Comparison of ENCODE assay signal across 9 cellular contexts in genomic region chr11:130916910-130917309, GRCh38. TPM values are rescaled to one million over a fixed set of nuclear protein-coding genes. Genes with fewer than 3 reads are reported as not detected.
DNase-seq lines count a peak whose midpoint lies in the region; ATAC-seq and TF ChIP-seq lines count a peak whose summit lies in the region.
"Had no signal": no experiment of that assay in that cellular context is flagged by ENCODE, and none has a peak within 500 bp of the region (broad histone marks: within the 10 kb centered on the region; RNA-seq: fewer than 3 reads in every experiment).

No MANE protein-coding gene starts in this region.

- POLR2A ChIA-PET in Caco-2 (lab: Charles Lee) = interaction anchor here (0.6 kb wide), 1 partner anchor 574 kb away, joined by 3 read pairs; no protein-coding TSS in a partner anchor

- peaks cover 25% of the 10 kb centered on the region for H3K79me2 ChIP-seq in OCI-LY3 (ENCODE audit: low read length)

- no peaks in the 10 kb centered on the region for H4K20me1 ChIP-seq in OCI-LY3 (ENCODE audit: insufficient read depth, low read length)

- H3K4me2 ChIP-seq in OCI-LY3 (ENCODE audit: low read length) = peak overlapping the region; percentile 91

- CTCF ChIA-PET in Caco-2 (lab: Charles Lee) = interaction anchor here (0.6 to 1.8 kb wide), 14 partner anchors 8 to 486 kb away, joined by 3 to 16 read pairs (median 4); no protein-coding TSS in a partner anchor

- TF ChIP-seq CTCF in Caco-2 (IDR thresholded peaks at IDR 0.05; ENCODE audit: insufficient read depth in 1 of 2, low read depth in 1 of 2, low read length in 1 of 2, severe bottlenecking in 1 of 2, unreplicated experiment in 1 of 2) = no peak
- no peak for TF ChIP-seq CTCF in OCI-LY3 (IDR thresholded peaks at IDR 0.05; ENCODE audit: low read depth, low read length)
- TF ChIP-seq CTCF in osteocyte (IDR thresholded peaks at IDR 0.05) = no peak

- ATAC-seq in GM18861 (IDR thresholded peaks at IDR 0.05; ENCODE audit: unreplicated experiment) = no peak
- no peak for ATAC-seq in activated CD4-positive, CD25-positive, alpha-beta regulatory T cell treated with anti-CD3 and anti-CD28 coated beads, Interleukin-2, amount 50 U/mL, for 24 hours

- H3K4me3 Mint-ChIP-seq in Caco-2 (ENCODE audit: unreplicated experiment) (peak overlapping the region; percentile 77), osteocyte (ENCODE audit: unreplicated experiment) (peak overlapping the region; percentile 79)

- H3K36me3 ChIP-seq in Caco-2 (ENCODE audit: control insufficient read depth, insufficient read depth, low read length) (0 out of 2 replicates have a peak, but pooled peaks cover 1% of the 10 kb centered on the region), OCI-LY3 (replicated peaks; ENCODE audit: low read depth, low read length) (peaks cover 7% of the 10 kb centered on the region), endocrine pancreas (ENCODE audit: control insufficient read depth, insufficient read depth, low read length) (no peaks in the 10 kb centered on the region)
- H3K36me3 ChIP-seq: HAP-1 had no signal

- no peak for DNase-seq in Caco-2
- DNase-seq in osteocyte (ENCODE audit: extremely low spot score, unreplicated experiment) = no peak
- no peak for DNase-seq in NOMO-1 (lab: John Stamatoyannopoulos, UW; ENCODE audit: unreplicated experiment in 2 of 2)
- DNase-seq in stimulated activated CD4-positive, alpha-beta T cell treated with anti-CD3 and anti-CD28 coated beads, Interleukin-2, amount 100 ng/mL, for 24 hours = no peak

- H3K27ac Mint-ChIP-seq in Caco-2 (ENCODE audit: unreplicated experiment) (no peak overlapping the region), osteocyte (ENCODE audit: unreplicated experiment) (peak overlapping the region; percentile 81)

- H2AFZ ChIP-seq in OCI-LY3 (ENCODE audit: low read depth, low read length) = peak overlapping the region; percentile 97

- intact Hi-C loops in Caco-2 (cut with micrococcal nuclease; ENCODE audit: unreplicated experiment) = no loop called here

- no TSS peak for BruUV-seq in Caco-2 (replicated peaks; lab: Mats Ljungman, UMichigan)

- H3K4me1 ChIP-seq in Caco-2 (peaks cover 5% of the 10 kb centered on the region; the same call in 1 of the 2 replicates), OCI-LY3 (ENCODE audit: low read length) (peaks cover 10% of the 10 kb centered on the region), endocrine pancreas (ENCODE audit: control insufficient read depth, insufficient read depth, low read length) (no peaks in the 10 kb centered on the region)

- no peak overlapping the region for H3K27ac ChIP-seq in OCI-LY3 (ENCODE audit: low read length)

- H3K27me3 Mint-ChIP-seq in Caco-2 (ENCODE audit: insufficient read depth, unreplicated experiment) = peaks cover 17% of the 10 kb centered on the region
- peaks cover 28% of the 10 kb centered on the region for H3K27me3 Mint-ChIP-seq in osteocyte (ENCODE audit: unreplicated experiment)

- H3K4me1 Mint-ChIP-seq in Caco-2 (ENCODE audit: low read depth, unreplicated experiment) = peaks cover 7% of the 10 kb centered on the region
- H3K4me1 Mint-ChIP-seq in osteocyte (ENCODE audit: unreplicated experiment) = peaks cover 20% of the 10 kb centered on the region

- H3K27me3 ChIP-seq in Caco-2 (replicated peaks; ENCODE audit: control insufficient read depth, insufficient read depth, low read length) (peaks cover 1% of the 10 kb centered on the region; the same call in 1 of the 2 replicates), OCI-LY3 (ENCODE audit: low read depth, low read length) (peaks cover 7% of the 10 kb centered on the region; the same call in 1 of the 2 replicates), endocrine pancreas (ENCODE audit: control insufficient read depth, insufficient read depth, low read length) (no peaks in the 10 kb centered on the region)

- H3K9me3 ChIP-seq in Caco-2 (no peaks in the 10 kb centered on the region), OCI-LY3 (ENCODE audit: insufficient read depth, low read length) (no peaks in the 10 kb centered on the region), endocrine pancreas (ENCODE audit: control insufficient read depth, low read length) (no peaks in the 10 kb centered on the region)
- H3K9me3 ChIP-seq: HAP-1 had no signal

- H3K9me3 Mint-ChIP-seq in Caco-2 (ENCODE audit: unreplicated experiment) (no peaks in the 10 kb centered on the region), osteocyte (ENCODE audit: unreplicated experiment) (no peaks in the 10 kb centered on the region)

- peaks cover 7% of the 10 kb centered on the region for H3K36me3 Mint-ChIP-seq in Caco-2 (ENCODE audit: insufficient read depth, unreplicated experiment)
- H3K36me3 Mint-ChIP-seq in osteocyte (ENCODE audit: unreplicated experiment) = peaks cover 11% of the 10 kb centered on the region

- H3K4me3 ChIP-seq in Caco-2 (ENCODE audit: low read depth, low read length) (peak overlapping the region; percentile 91), OCI-LY3 (ENCODE audit: low read length) (peak overlapping the region; percentile 98), endocrine pancreas (ENCODE audit: control insufficient read depth, insufficient read depth, low read length) (peak overlapping the region; percentile 15)

- H3K9ac ChIP-seq in OCI-LY3 (ENCODE audit: low read length) (peak overlapping the region; percentile 57), endocrine pancreas (ENCODE audit: control insufficient read depth, insufficient read depth, low read length) (peak overlapping the region; percentile 58)

RNA-seq across cellular contexts. Expression of gene SNX19, which starts 0.6 kb away (rescaled TPM):
- total RNA-seq in Caco-2 (2022) (79.8 and 82.4 TPM in 2 replicates), osteocyte (68.4 and 71.1 TPM in 2 replicates)

Comparison
In these comparisons a context has a peak if more than half of its experiments do, and no peak if none do; other contexts are left out.
1. H3K4me3 ChIP-seq: peak in every context shown above with its lines; median percentile 98 in OCI-LY3; 91 in Caco-2; 15 in endocrine pancreas.